Comparison of ENCODE assay signal across 37 cellular contexts in genomic region chr11:99376463-99376862, GRCh38.
"Had no signal": no experiment of that assay in that cellular context is flagged by ENCODE, and none has a peak within 500 bp of the region (broad histone marks: within the 10 kb centered on the region; RNA-seq: fewer than 3 reads in every experiment).

No MANE protein-coding gene starts in this region.

- FAIRE-seq: bronchial epithelial cell had no signal

- H3K4me3 Mint-ChIP-seq: activated B cell treated with CpG ODN at 0.5 μM for 24 hours; activated CD4-positive, alpha-beta memory T cell treated with anti-CD3 and anti-CD28 coated beads for 36 hours; activated naive CD4-positive, alpha-beta T cell treated with anti-CD3 and anti-CD28 coated beads for 36 hours; activated T-cell treated with anti-CD3 and anti-CD28 coated beads, Interleukin-2, amount 50 U/mL, for 4 hours; activated T-helper 1 cell treated with anti-CD3 and anti-CD28 coated beads, Interleukin-12 subunit alpha, Interleukin-12 subunit beta, Interleukin-2, Interleukin-4 antibody, amounts not matched to agents 30 ng/mL and 10 ng/mL and 1 ng/mL, durations not matched to agents 14 hours and 24 hours and 36 hours; brain; T-cell had no signal

- H3K36me3 Mint-ChIP-seq: activated CD4-positive, alpha-beta memory T cell treated with anti-CD3 and anti-CD28 coated beads for 36 hours; brain; T-cell had no signal

- DNase-seq: activated B cell treated with CpG ODN at 0.5 μM for 24 hours; activated CD4-positive, alpha-beta memory T cell treated with anti-CD3 and anti-CD28 coated beads for 36 hours; activated CD4-positive, alpha-beta T cell treated with anti-CD3 and anti-CD28 coated beads for 4 hours; activated CD4-positive, alpha-beta T cell treated with anti-CD3 and anti-CD28 coated beads, Interleukin-2, amount 50 U/mL, for 1 hour; activated CD4-positive, CD25-positive, alpha-beta regulatory T cell treated with anti-CD3 and anti-CD28 coated beads, Interleukin-2, amount 50 U/mL, for 72 hours; activated CD8-positive, alpha-beta memory T cell treated with anti-CD3 and anti-CD28 coated beads, Interleukin-2, amount 50 U/mL, for 4 hours; activated gamma-delta T cell treated with Interleukin-2 at 50 U/mL for 16 hours; activated naive CD4-positive, alpha-beta T cell treated with anti-CD3 and anti-CD28 coated beads for 36 hours; activated T-cell treated with anti-CD3 and anti-CD28 coated beads for 4 hours; activated T-cell treated with anti-CD3 and anti-CD28 coated beads, Interleukin-2, amount 50 U/mL, for 4 hours; adrenal gland; anterior cingulate cortex; cerebellar nuclear complex; Kasumi-1; NCI-H1092 treated with DMSO at 0.1 percent for 48 hours; NCI-H1417; NCI-H146; NCI-H187; NCI-H2029 treated with DMSO at 0.1 percent for 48 hours; NCI-H2107; NCI-H2171; NCI-H510A; NCI-H526; NK-92 treated with Interleukin-12 subunit alpha and Interleukin-12 subunit beta, amount 100 ng/mL, for 24 hours; OCI-M1; SHP77; T-cell; T-helper 2 cell; T-helper 9 cell had no signal

- H3K4me1 Mint-ChIP-seq: activated B cell treated with CpG ODN at 0.5 μM for 24 hours, T-cell had no signal

- ATAC-seq: activated naive CD4-positive, alpha-beta T cell treated with anti-CD3 and anti-CD28 coated beads, Interleukin-2, amount 50 U/mL, for 72 hours; activated T-cell treated with anti-CD3 and anti-CD28 coated beads, Interleukin-2, amount 50 U/mL, for 4 hours; Panc1; SK-N-SH treated with all-trans-retinoic acid at 6 μM for 48 hours; T-cell had no signal

- H3K27me3 ChIP-seq: adrenal gland, SJSA1 had no signal

- H3K9me3 ChIP-seq: adrenal gland, SJSA1 had no signal

- H3K36me3 ChIP-seq: adrenal gland, SJSA1 had no signal

- H3K27me3 Mint-ChIP-seq: activated B cell treated with CpG ODN at 0.5 μM for 24 hours; activated CD4-positive, alpha-beta memory T cell treated with anti-CD3 and anti-CD28 coated beads for 36 hours; T-cell had no signal

- H3K27ac ChIP-seq: adrenal gland, SJSA1, VCaP had no signal

- H3K27ac Mint-ChIP-seq: activated B cell treated with CpG ODN at 0.5 μM for 24 hours; activated CD4-positive, alpha-beta memory T cell treated with anti-CD3 and anti-CD28 coated beads for 36 hours; activated naive CD4-positive, alpha-beta T cell treated with anti-CD3 and anti-CD28 coated beads for 36 hours; activated naive CD4-positive, alpha-beta T cell treated with anti-CD3 and anti-CD28 coated beads, Interleukin-2, amount 50 U/mL, for 72 hours; activated T-helper 1 cell treated with anti-CD3 and anti-CD28 coated beads, Interleukin-12 subunit alpha, Interleukin-12 subunit beta, Interleukin-2, Interleukin-4 antibody, amounts not matched to agents 30 ng/mL and 10 ng/mL and 1 ng/mL, durations not matched to agents 14 hours and 24 hours and 36 hours; brain; T-cell had no signal

- H3K4me1 ChIP-seq: SJSA1 had no signal

- H3K4me3 ChIP-seq: adrenal gland, SJSA1 had no signal
